Comparison of ENCODE assay signal across 20 cellular contexts in genomic region chr2:30157616-30158015, GRCh38.
"Had no signal": no experiment of that assay in that cellular context is flagged by ENCODE, and none has a peak within 500 bp of the region (broad histone marks: within the 10 kb centered on the region; RNA-seq: fewer than 3 reads in every experiment).

No MANE protein-coding gene starts in this region.

- H3K27ac Mint-ChIP-seq: nephron progenitor cell; T-helper 2 cell treated with Interferon-gamma antibody and Interleukin-4, amounts not matched to agents 5 μg/mL and 100 μg/mL, for 36 hours had no signal

- H3K9me3 Mint-ChIP-seq: nephron progenitor cell; T-helper 2 cell treated with Interferon-gamma antibody and Interleukin-4, amounts not matched to agents 5 μg/mL and 100 μg/mL, for 36 hours had no signal

- DNase-seq: activated CD4-positive, alpha-beta T cell treated with anti-CD3 and anti-CD28 coated beads, Interleukin-2, amount 50 U/mL, for 4 hours; activated CD4-positive, CD25-positive, alpha-beta regulatory T cell; activated CD8-positive, alpha-beta memory T cell treated with anti-CD3 and anti-CD28 coated beads, Interleukin-2, amount 50 U/mL, for 4 hours; activated naive CD4-positive, alpha-beta T cell treated with anti-CD3 and anti-CD28 coated beads, Interleukin-2, amount 50 U/mL, for 16 hours; amygdala; body of pancreas; caudate nucleus; colonic mucosa; glutamatergic neuron; hypothalamus; kidney glomerular epithelial cell; mesendoderm; nephron progenitor cell; psoas muscle; right lobe of liver; SW 1271; tibial artery had no signal

- H3K4me1 Mint-ChIP-seq: nephron progenitor cell had no signal

- ATAC-seq: body of pancreas, psoas muscle, right lobe of liver had no signal

- H3K4me3 ChIP-seq: body of pancreas, colonic mucosa, esophagus muscularis mucosa, psoas muscle, right lobe of liver, SJSA1, tibial artery had no signal

- H3K4me1 ChIP-seq: SJSA1 had no signal

- H3K9me3 ChIP-seq: body of pancreas, colonic mucosa, esophagus muscularis mucosa, psoas muscle, right lobe of liver, SJSA1, tibial artery had no signal

- H3K27ac ChIP-seq: body of pancreas, colonic mucosa, psoas muscle, right lobe of liver, SJSA1, tibial artery had no signal

- H3K4me3 Mint-ChIP-seq: nephron progenitor cell; T-helper 2 cell treated with Interferon-gamma antibody and Interleukin-4, amounts not matched to agents 5 μg/mL and 100 μg/mL, for 36 hours had no signal

- H3K27me3 ChIP-seq: body of pancreas, colonic mucosa, esophagus muscularis mucosa, right lobe of liver, SJSA1, tibial artery had no signal
